ENCODE assay signal across 6 cellular contexts in the genomic region with DNA sequence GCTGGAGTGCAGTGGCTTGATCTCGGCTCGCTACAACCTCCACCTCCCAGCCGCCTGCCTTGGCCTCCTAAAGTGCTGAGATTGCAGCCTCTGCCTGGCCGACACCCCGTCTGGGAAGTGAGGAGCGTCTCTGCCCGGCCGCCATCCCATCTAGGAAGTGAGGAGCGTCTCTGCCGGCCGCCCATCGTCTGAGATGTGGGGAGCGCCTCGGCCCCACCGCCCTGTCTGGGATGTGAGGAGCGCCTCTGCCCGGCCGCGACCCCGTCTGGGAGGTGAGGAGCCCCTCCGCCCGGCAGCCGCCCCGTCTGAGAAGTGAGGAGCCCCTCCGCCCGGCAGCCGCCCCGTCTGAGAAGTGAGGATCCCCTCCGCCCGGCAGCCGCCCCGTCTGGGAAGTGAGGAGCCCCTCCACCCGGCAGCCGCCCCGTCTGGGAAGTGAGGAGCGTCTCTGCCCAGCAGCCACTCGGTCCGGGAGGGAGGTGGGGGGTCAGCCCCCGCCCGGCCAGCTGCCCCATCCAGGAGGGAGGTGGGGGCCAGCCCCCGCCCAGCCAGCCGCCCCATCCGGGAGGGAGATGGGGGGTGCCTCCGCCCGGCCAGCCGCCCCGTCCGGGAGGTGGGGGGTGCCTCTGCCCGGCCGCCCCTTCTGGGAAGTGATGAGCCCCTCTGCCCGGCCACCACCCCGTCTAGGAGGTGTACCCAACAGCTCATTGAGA. TPM values are rescaled to one million over a fixed set of nuclear protein-coding genes. Genes with fewer than 3 reads are reported as not detected.
"Had no signal": no experiment of that assay in that cellular context is flagged by ENCODE, and none has a peak within 500 bp of the region (broad histone marks: within the 10 kb centered on the region; RNA-seq: fewer than 3 reads in every experiment).

No MANE protein-coding gene starts in this region.

RNA-seq across cellular contexts. Expression of a gene that starts 45.1 kb away (rescaled TPM):
- total RNA-seq: GM23338, H1, H9, HT-29, IMR-90, K562 had no signal
- polyA plus RNA-seq: H1, IMR-90 had no signal

RNA-seq across cellular contexts. Expression of a gene that starts 57.2 kb away (rescaled TPM):
- total RNA-seq: GM23338, H1, H9 had no signal
